ENCODE assay signal across 31 cellular contexts in the genomic region with DNA sequence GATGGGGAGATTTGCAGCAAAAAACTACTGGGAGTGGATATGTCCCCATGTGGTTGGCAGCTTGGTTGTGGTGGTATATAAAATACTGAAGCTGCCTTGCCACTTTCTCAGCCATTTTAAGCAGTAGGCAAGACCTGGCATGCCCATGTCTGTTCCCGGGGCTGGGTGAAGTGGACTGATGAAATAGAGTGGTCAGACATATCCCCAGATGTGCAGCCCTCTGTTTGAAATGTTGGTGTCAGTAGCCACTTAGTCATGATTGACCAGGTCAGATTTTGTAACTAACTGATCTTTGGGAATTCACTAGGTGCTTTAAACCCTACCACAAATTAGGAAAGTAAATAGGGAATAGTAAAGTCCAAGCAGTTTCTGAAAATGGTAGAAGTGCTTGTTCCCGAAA.
DNase-seq lines count a peak whose midpoint lies in the region; ATAC-seq lines count a peak whose summit lies in the region.
"Had no signal": no experiment of that assay in that cellular context is flagged by ENCODE, and none has a peak within 500 bp of the region (broad histone marks: within the 10 kb centered on the region; RNA-seq: fewer than 3 reads in every experiment).

No MANE protein-coding gene starts in this region.

- H3K27ac ChIP-seq in epithelial cell of prostate: peak overlapping the region; percentile 44
- H3K27ac ChIP-seq in mesenchymal stem cell (ENCODE audit: low read length, poor library complexity, severe bottlenecking): no peak overlapping the region
- H3K27ac ChIP-seq: 22Rv1, adrenal gland, colonic mucosa, PC-9, stomach, thyroid gland, VCaP had no signal

- H3K4me3 Mint-ChIP-seq in activated naive CD8-positive, alpha-beta T cell treated with anti-CD3 and anti-CD28 coated beads for 36 hours: no peak overlapping the region
- H3K4me3 Mint-ChIP-seq: mesothelial cell of epicardium; naive thymus-derived CD4-positive, alpha-beta T cell had no signal

- no peak overlapping the region for H3K9ac ChIP-seq in mesenchymal stem cell (ENCODE audit: low read length)

- DNase-seq in DMS79 (lab: John Stamatoyannopoulos, UW) (peak; percentile 4), DMS79 treated with DMSO at 0.1 percent for 48 hours (lab: John Stamatoyannopoulos, UW) (no peak), LHCN-M2 (ENCODE audit: low read depth) (peak; percentile 54), epithelial cell of prostate (ENCODE audit: low read depth, low spot score) (peak; percentile 14), mesenchymal stem cell (peak; percentile 21), activated gamma-delta T cell (lab: John Stamatoyannopoulos, UW) (no peak)
- DNase-seq in activated naive CD8-positive, alpha-beta T cell treated with anti-CD3 and anti-CD28 coated beads for 36 hours: no peak
- DNase-seq: activated CD4-positive, alpha-beta T cell treated with anti-CD3 and anti-CD28 coated beads for 48 hours; activated T-cell treated with anti-CD3 and anti-CD28 coated beads, Interleukin-2, amount 50 U/mL, for 1 hour; adrenal gland; colonic mucosa; effector memory CD4-positive, alpha-beta T cell; islet precursor cell; left ventricle myocardium superior; naive thymus-derived CD4-positive, alpha-beta T cell; NCI-H1436 treated with DMSO at 0.1 percent for 48 hours; NCI-H2107; NCI-H524; NK-92 treated with Interleukin-12 subunit alpha and Interleukin-12 subunit beta, amount 100 ng/mL, for 24 hours; PC-9; SHP77 treated with DMSO at 0.1 percent for 48 hours; small intestine; stimulated activated CD8-positive, alpha-beta memory T cell treated with anti-CD3 and anti-CD28 coated beads, Interleukin-4, amount 100 ng/mL, for 48 hours; stomach; thyroid gland had no signal

- H2BK12ac ChIP-seq in mesenchymal stem cell (ENCODE audit: low read length in 2 of 2): peak overlapping the region in 1 of 2 experiments; percentile 66

- no peak overlapping the region for H2AK5ac ChIP-seq in mesenchymal stem cell (ENCODE audit: low read length, severe bottlenecking)

- no peak overlapping the region for H3K23ac ChIP-seq in mesenchymal stem cell (ENCODE audit: low read length in 2 of 2)

- H3K27me3 ChIP-seq in mesenchymal stem cell (ENCODE audit: control insufficient read depth in 1 of 2, insufficient read depth in 1 of 2, low read length in 2 of 2): no peaks in the 10 kb centered on the region
- H3K27me3 ChIP-seq: adrenal gland, colonic mucosa, stomach, thyroid gland had no signal

- H2BK120ac ChIP-seq in mesenchymal stem cell (ENCODE audit: low read depth, low read length): no peak overlapping the region

- no peaks in the 10 kb centered on the region for H3K4me1 ChIP-seq in mesenchymal stem cell (ENCODE audit: control insufficient read depth, insufficient read depth, low read depth, low read length)
- H3K4me1 ChIP-seq: adrenal gland, colonic mucosa, stomach, thyroid gland had no signal

- no peak overlapping the region for H3K27ac Mint-ChIP-seq in activated naive CD8-positive, alpha-beta T cell treated with anti-CD3 and anti-CD28 coated beads for 36 hours
- H3K27ac Mint-ChIP-seq: mesothelial cell of epicardium; naive thymus-derived CD4-positive, alpha-beta T cell had no signal

- H3K79me1 ChIP-seq in mesenchymal stem cell (replicated peaks; ENCODE audit: low read length, poor library complexity, severe bottlenecking): peaks cover 9% of the 10 kb centered on the region

- H3K9me3 Mint-ChIP-seq in activated naive CD8-positive, alpha-beta T cell treated with anti-CD3 and anti-CD28 coated beads for 36 hours: peaks cover 5% of the 10 kb centered on the region

- H3K14ac ChIP-seq in mesenchymal stem cell (ENCODE audit: low read length in 2 of 2): no peak overlapping the region

- no peak for ATAC-seq in HG03175 (IDR thresholded peaks at IDR 0.05; ENCODE audit: unreplicated experiment)
- ATAC-seq: esophagus mucosa; K562; left ventricle myocardium superior; naive thymus-derived CD4-positive, alpha-beta T cell had no signal

- H3K27me3 Mint-ChIP-seq in activated naive CD8-positive, alpha-beta T cell treated with anti-CD3 and anti-CD28 coated beads for 36 hours: no peaks in the 10 kb centered on the region
- H3K27me3 Mint-ChIP-seq: naive thymus-derived CD4-positive, alpha-beta T cell had no signal

- H3K36me3 Mint-ChIP-seq in activated naive CD8-positive, alpha-beta T cell treated with anti-CD3 and anti-CD28 coated beads for 36 hours: peaks cover 54% of the 10 kb centered on the region

- H4K91ac ChIP-seq in mesenchymal stem cell (ENCODE audit: low read length): no peak overlapping the region

- peaks cover 3 to 16% of the 10 kb centered on the region in 2 experiments for H3K36me3 ChIP-seq in mesenchymal stem cell (ENCODE audit: control insufficient read depth in 1 of 2, insufficient read depth in 2 of 2, low read depth in 1 of 2, low read length in 2 of 2)
- H3K36me3 ChIP-seq: colonic mucosa, thyroid gland had no signal

- WGBS in mesenchymal stem cell: 100% methylated on average over 2 of the region's 2 CpGs

- no peaks in the 10 kb centered on the region for H3K9me3 ChIP-seq in mesenchymal stem cell (ENCODE audit: control insufficient read depth, low read length)
- H3K9me3 ChIP-seq: adrenal gland, colonic mucosa, stomach, thyroid gland had no signal

- no peak overlapping the region for H2BK15ac ChIP-seq in mesenchymal stem cell (ENCODE audit: low read depth, poor library complexity, severe bottlenecking)

- no peak overlapping the region for H3K4ac ChIP-seq in mesenchymal stem cell (ENCODE audit: low read depth in 1 of 2, low read length in 2 of 2)

- H3K4me3 ChIP-seq in mesenchymal stem cell (ENCODE audit: insufficient read depth in 1 of 2, low read depth in 1 of 2, low read length in 2 of 2): no peak overlapping the region
- H3K4me3 ChIP-seq: adrenal gland, colonic mucosa, K562, PC-9, stomach, thyroid gland had no signal

- no peak overlapping the region for H3K4me2 ChIP-seq in mesenchymal stem cell (ENCODE audit: low read length, poor library complexity, severe bottlenecking)
- H3K4me2 ChIP-seq: PC-9 had no signal

- no peak overlapping the region for H2AFZ ChIP-seq in mesenchymal stem cell (ENCODE audit: low read depth, low read length)
- H2AFZ ChIP-seq: PC-9 had no signal

- H4K8ac ChIP-seq in mesenchymal stem cell (ENCODE audit: low read length): peak overlapping the region; percentile 54

- no peak overlapping the region for H2BK5ac ChIP-seq in mesenchymal stem cell (ENCODE audit: low read depth, low read length, poor library complexity, severe bottlenecking)

- H3K4me1 Mint-ChIP-seq in activated naive CD8-positive, alpha-beta T cell treated with anti-CD3 and anti-CD28 coated beads for 36 hours: no peaks in the 10 kb centered on the region
- H3K4me1 Mint-ChIP-seq: mesothelial cell of epicardium had no signal

- H3K18ac ChIP-seq in mesenchymal stem cell (ENCODE audit: low read depth in 1 of 2, low read length in 2 of 2): peak overlapping the region; percentile 23 to 54

Comparison
In these comparisons a context has a peak if more than half of its experiments do, and no peak if none do; other contexts are left out.
1. DNase-seq: peak in DMS79 (single experiment), LHCN-M2 (single experiment), epithelial cell of prostate (single experiment) and mesenchymal stem cell (single experiment); none in DMS79 treated with DMSO at 0.1 percent for 48 hours (single experiment), activated gamma-delta T cell (single experiment) and activated naive CD8-positive, alpha-beta T cell treated with anti-CD3 and anti-CD28 coated beads for 36 hours (single experiment).